13 cellular contexts compared by ENCODE assay signal in the genomic region with DNA sequence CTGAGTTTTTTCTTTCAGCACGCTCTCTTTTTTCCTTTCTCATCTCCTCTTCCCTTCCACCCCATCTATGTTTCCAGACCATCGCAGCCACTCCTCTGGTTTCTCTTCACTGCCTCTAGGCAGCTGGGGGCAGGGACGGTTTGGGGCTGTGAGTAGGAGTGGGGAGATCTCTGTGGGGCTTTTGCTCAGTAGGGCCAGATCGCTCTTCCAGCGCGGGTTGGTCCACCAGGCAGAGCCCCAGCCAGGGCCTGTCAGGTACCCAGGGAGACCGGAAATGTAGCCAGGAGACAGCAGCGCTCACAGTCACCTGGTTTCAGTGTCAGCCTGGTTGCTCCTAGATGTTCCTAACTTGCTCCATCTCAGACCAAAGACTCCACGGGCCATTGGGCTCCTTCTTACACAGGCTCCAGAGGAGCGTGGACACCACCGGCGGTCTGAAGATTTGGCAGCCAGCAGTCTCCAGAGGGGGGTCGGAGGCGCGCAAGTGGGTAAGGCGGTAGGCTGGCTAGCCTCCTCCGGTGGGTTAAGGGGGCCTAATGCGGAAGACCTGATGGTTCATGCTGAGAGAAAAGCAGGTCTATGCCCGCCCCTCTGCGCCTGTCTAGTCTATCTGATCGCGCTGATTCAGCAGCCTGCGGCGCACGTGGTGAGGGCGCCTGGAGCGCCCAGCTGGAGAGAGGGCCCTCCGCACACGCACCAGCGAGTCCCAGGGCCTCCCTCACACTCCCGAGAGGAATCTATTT. TPM values are rescaled to one million over a fixed set of nuclear protein-coding genes. Genes with fewer than 3 reads are reported as not detected.
DNase-seq lines count a peak whose midpoint lies in the region; ATAC-seq, FAIRE-seq and TF ChIP-seq lines count a peak whose summit lies in the region.
"Had no signal": no experiment of that assay in that cellular context is flagged by ENCODE, and none has a peak within 500 bp of the region (broad histone marks: within the 10 kb centered on the region; RNA-seq: fewer than 3 reads in every experiment).

No MANE protein-coding gene starts in this region.

- H3K9ac ChIP-seq in H1 (replicated peaks in 1 of 4; ENCODE audit: extremely low read depth in 1 of 4, low read depth in 3 of 4, low read length in 3 of 4), result no peak overlapping the region
- H3K9ac ChIP-seq: KMS-11 had no signal

- TF ChIP-seq RAD21 in H1 (IDR thresholded peaks at IDR 0.05 in 1 of 2, conservative IDR thresholded peaks at IDR 0.05 in 1 of 2; ENCODE audit: low read depth in 2 of 2, low read length in 2 of 2), result no peak

- in situ Hi-C loops in HAP-1 (cut with MboI; ENCODE audit: low sequenced_read_pairs), result no loop called here

- 5% methylated on average over 31 of the region's 31 CpGs; no CpG with 5 or more reads in 1 of the 2 experiments for WGBS in H1 (ENCODE audit: extremely low coverage in 1 of 2, insufficient coverage in 1 of 2, insufficient read length in 1 of 2, insufficient replicate concordance in 2 of 2, low coverage in 1 of 2, low lambda C conversion rate in 2 of 2, missing lambda C conversion rate in 1 of 2), 2 experiments

- no peak for TF ChIP-seq CTCF in H1 (IDR thresholded peaks at IDR 0.05; ENCODE audit: control extremely low read depth in 1 of 3, insufficient read depth in 1 of 3, low read depth in 1 of 3, low read length in 3 of 3)

- TF ChIP-seq EP300 in H1 (IDR thresholded peaks at IDR 0.05; ENCODE audit: borderline replicate concordance in 1 of 2, low read depth in 2 of 2, low read length in 2 of 2), result no peak

- no peak overlapping the region for H3K27ac ChIP-seq in H1 (ENCODE audit: low read depth, low read length)
- no peak overlapping the region for H3K27ac ChIP-seq in CD4-positive, alpha-beta memory T cell (ENCODE audit: low read depth, low read length)
- H3K27ac ChIP-seq: KMS-11, ovary had no signal

- H2AFZ ChIP-seq in H1 (ENCODE audit: low read length), result no peak overlapping the region

- peaks cover 20 to 38% (median 29%) of the 10 kb centered on the region in 4 donors for H3K4me1 Mint-ChIP-seq in naive thymus-derived CD8-positive, alpha-beta T cell
- peaks cover 22 to 45% (median 32%) of the 10 kb centered on the region in 4 donors for H3K4me1 Mint-ChIP-seq in CD4-positive, alpha-beta memory T cell

- POLR2A ChIA-PET in H1 (lab: Charles Lee; ENCODE audit: partially characterized antibody), result interaction anchor here (1.2 kb wide), 1 partner anchor 81 kb away, joined by 3 read pairs; no protein-coding TSS in a partner anchor
- POLR2A ChIA-PET in naive thymus-derived CD8-positive, alpha-beta T cell (lab: Charles Lee), result no interaction called here
- POLR2A ChIA-PET in CD4-positive, alpha-beta memory T cell (lab: Charles Lee; ENCODE audit: partially characterized antibody), result no interaction called here

- no peak overlapping the region for H4K91ac ChIP-seq in H1 (replicated peaks; ENCODE audit: insufficient read length, low read length)

- peak overlapping the region in 7 of 10 donors; percentile 25 to 91 (median 54) for H3K4me3 Mint-ChIP-seq in naive thymus-derived CD8-positive, alpha-beta T cell
- H3K4me3 Mint-ChIP-seq in CD4-positive, alpha-beta memory T cell, result peak overlapping the region in 2 of 8 donors; percentile 21 to 42

- H3K27me3 Mint-ChIP-seq in naive thymus-derived CD8-positive, alpha-beta T cell, result peaks cover 55 to 81% (median 70%) of the 10 kb centered on the region in 5 donors
- peaks cover 57 to 67% of the 10 kb centered on the region in 2 donors for H3K27me3 Mint-ChIP-seq in CD4-positive, alpha-beta memory T cell

- H3K4me1 ChIP-seq in H1 (replicated peaks in 1 of 4; ENCODE audit: control insufficient read depth in 3 of 4, insufficient read depth in 4 of 4, low read length in 3 of 4), result peaks cover 0 to 28% (median 19%) of the 10 kb centered on the region in 4 experiments; a peak in 6 of 7 replicates
- H3K4me1 ChIP-seq in CD4-positive, alpha-beta memory T cell (ENCODE audit: insufficient read depth, low read length), result peaks cover 19% of the 10 kb centered on the region
- peaks cover 3% of the 10 kb centered on the region; the same call in 1 of the 2 replicates for H3K4me1 ChIP-seq in HAP-1

- H2BK120ac ChIP-seq in H1 (replicated peaks; ENCODE audit: low read depth, low read length), result no peak overlapping the region

- H2BK5ac ChIP-seq in H1 (ENCODE audit: low read depth, low read length), result no peak overlapping the region

- H3K79me1 ChIP-seq in H1 (ENCODE audit: low read depth, low read length), result no peaks in the 10 kb centered on the region

- peaks cover 14 to 24% of the 10 kb centered on the region in 2 experiments for H4K20me1 ChIP-seq in H1 (replicated peaks in 1 of 2; ENCODE audit: control insufficient read depth in 1 of 2, insufficient read depth in 2 of 2, low read length in 2 of 2)

- no peak overlapping the region for H3K4ac ChIP-seq in H1 (replicated peaks; ENCODE audit: insufficient read length, low read depth, low read length)

- TF ChIP-seq POLR2A in H1 (IDR thresholded peaks at IDR 0.05; ENCODE audit: control extremely low read depth in 1 of 2, low read depth in 2 of 2, low read length in 2 of 2), result no peak

- peak overlapping the region; percentile 65 to 67 for H3K4me2 ChIP-seq in H1 (ENCODE audit: insufficient read depth in 1 of 2, low read depth in 2 of 2, low read length in 2 of 2)
- H3K4me2 ChIP-seq: KMS-11 had no signal

- H4K5ac ChIP-seq in H1 (ENCODE audit: insufficient read length, low read depth, low read length), result no peak overlapping the region

- H3K79me2 ChIP-seq in H1 (ENCODE audit: control insufficient read depth in 1 of 2, insufficient read depth in 2 of 2, low read length in 2 of 2), result no peaks in the 10 kb centered on the region

- CTCF ChIA-PET in H1 (lab: Charles Lee; ENCODE audit: partially characterized antibody), result interaction anchor here (1.2 to 1.5 kb wide), 3 partner anchors 21 to 95 kb away, joined by 3 read pairs; no protein-coding TSS in a partner anchor
- CTCF ChIA-PET in CD4-positive, alpha-beta memory T cell (lab: Charles Lee; ENCODE audit: partially characterized antibody), result no interaction called here

- no peak overlapping the region for H3K14ac ChIP-seq in H1 (ENCODE audit: insufficient read length)

- ATAC-seq in naive thymus-derived CD8-positive, alpha-beta T cell, result peak in 1 of 2 donors; percentile 36
- no peak for ATAC-seq in GM18858 (IDR thresholded peaks at IDR 0.05; ENCODE audit: unreplicated experiment)

- H3K36me3 ChIP-seq in H1 (ENCODE audit: control insufficient read depth in 2 of 4, insufficient read depth in 4 of 4, low read length in 3 of 4), result no peaks in the 10 kb centered on the region; a peak in 1 of 8 replicates
- no peaks in the 10 kb centered on the region for H3K36me3 ChIP-seq in CD4-positive, alpha-beta memory T cell (ENCODE audit: insufficient read depth, low read length)
- no peaks in the 10 kb centered on the region for H3K36me3 ChIP-seq in HAP-1 (replicated peaks)
- H3K36me3 ChIP-seq: ovary had no signal

- H3K27me3 ChIP-seq in H1 (replicated peaks in 1 of 4; ENCODE audit: control insufficient read depth in 3 of 4, extremely low read depth in 1 of 4, insufficient read depth in 3 of 4, low read length in 3 of 4), result peaks cover 66 to 73% (median 70%) of the 10 kb centered on the region in 4 experiments
- peaks cover 24% of the 10 kb centered on the region for H3K27me3 ChIP-seq in CD4-positive, alpha-beta memory T cell (ENCODE audit: insufficient read depth, low read length)
- peaks cover 8% of the 10 kb centered on the region for H3K27me3 ChIP-seq in HAP-1 (ENCODE audit: low read depth)
- H3K27me3 ChIP-seq: ovary had no signal

- H3K56ac ChIP-seq in H1 (replicated peaks; ENCODE audit: insufficient read length, low read depth, low read length), result no peak overlapping the region

- no peak overlapping the region for H2BK15ac ChIP-seq in H1 (ENCODE audit: low read length)

- H3K36me3 Mint-ChIP-seq in naive thymus-derived CD8-positive, alpha-beta T cell, result no peaks in the 10 kb centered on the region
- H3K36me3 Mint-ChIP-seq in CD4-positive, alpha-beta memory T cell, result no peaks in the 10 kb centered on the region

- H2AK5ac ChIP-seq in H1 (ENCODE audit: low read depth, low read length), result no peak overlapping the region

- peak overlapping the region in 1 of 10 donors; percentile 71 for H3K27ac Mint-ChIP-seq in naive thymus-derived CD8-positive, alpha-beta T cell
- H3K27ac Mint-ChIP-seq in CD4-positive, alpha-beta memory T cell, result no peak overlapping the region

- intact Hi-C loops in CD4-positive, alpha-beta memory T cell (cut with micrococcal nuclease), result no loop called here

- peak; percentile 69 for DNase-seq in COR-L47 (lab: John Stamatoyannopoulos, UW)
- DNase-seq in NCI-H748 (lab: John Stamatoyannopoulos, UW; ENCODE audit: unreplicated experiment), result peak; percentile 79
- peak in 1 of 2 experiments; percentile 55 for DNase-seq in H1 (ENCODE audit: low read depth in 1 of 2, low spot score in 2 of 2)
- no peak for DNase-seq in naive thymus-derived CD8-positive, alpha-beta T cell
- no peak for DNase-seq in CD4-positive, alpha-beta memory T cell
- no peak for DNase-seq in OCI-M1 (lab: John Stamatoyannopoulos, UW)
- DNase-seq in HAP-1 (ENCODE audit: low spot score in 2 of 2), result no peak
- DNase-seq: amniotic stem cell, hippocampal formation, ovary had no signal

- H3K23ac ChIP-seq in H1 (ENCODE audit: insufficient read length), result no peak overlapping the region

- peaks cover 0 to 3% (median 0%) of the 10 kb centered on the region in 9 donors for H3K9me3 Mint-ChIP-seq in naive thymus-derived CD8-positive, alpha-beta T cell
- no peaks in the 10 kb centered on the region for H3K9me3 Mint-ChIP-seq in CD4-positive, alpha-beta memory T cell

- H3K23me2 ChIP-seq in H1 (ENCODE audit: low read depth, low read length), result peaks cover 9% of the 10 kb centered on the region; the same call in 1 of the 2 replicates

- H2BK12ac ChIP-seq in H1 (ENCODE audit: low read depth, low read length), result no peak overlapping the region

- no peak overlapping the region for H3K18ac ChIP-seq in H1 (ENCODE audit: extremely low read depth, low read length)

- H3K4me3 ChIP-seq in H1 (ENCODE audit: extremely low read depth in 1 of 4, insufficient read depth in 2 of 4, low read depth in 3 of 4, low read length in 4 of 4) (peak overlapping the region in 3 of 4 experiments; percentile 15 to 50 (median 26); a peak in 4 of 8 replicates), HAP-1 (no peak overlapping the region)
- no peak overlapping the region for H3K4me3 ChIP-seq in CD4-positive, alpha-beta memory T cell (ENCODE audit: low read length in 2 of 2)
- H3K4me3 ChIP-seq: ovary had no signal

- no peak overlapping the region for H2BK20ac ChIP-seq in H1 (ENCODE audit: low read length)

- no peak for FAIRE-seq in H1 (lab: Jason Lieb, UNC)
- FAIRE-seq: D721Med had no signal

- no peak overlapping the region; the same call in 1 of the 2 replicates for H4K8ac ChIP-seq in H1 (ENCODE audit: extremely low read depth, insufficient read depth, low read length)

- no peaks in the 10 kb centered on the region for H3K9me3 ChIP-seq in H1 (ENCODE audit: insufficient read depth in 2 of 2, low read depth in 1 of 2, low read length in 1 of 2)
- no peaks in the 10 kb centered on the region for H3K9me3 ChIP-seq in CD4-positive, alpha-beta memory T cell (ENCODE audit: control insufficient read depth in 1 of 2, low read length in 2 of 2)
- H3K9me3 ChIP-seq in HAP-1, result no peaks in the 10 kb centered on the region
- H3K9me3 ChIP-seq: ovary had no signal

RNA-seq across cellular contexts. Expression of a gene that starts 1.8 kb away (rescaled TPM):
- not detected in 2 replicates for total RNA-seq in H1 (2021; fragmentation: NEBNext Ultra II Directional; extraction: Animal tissue kit (Norgen Biotek cat#: 25700))
- polyA plus RNA-seq in H1 (2011; rRNA removed), result not detected in 2 replicates
- polyA plus RNA-seq in H1 (2011; cell fraction: cytosol; rRNA removed), result not detected
- polyA plus RNA-seq in H1 (2011; cell fraction: nucleus; rRNA removed), result not detected
- not detected in 4 replicates for polyA plus RNA-seq in H1 (2012, experiment 1 of 2)
- not detected for polyA plus RNA-seq in H1 (2012, experiment 2 of 2)
- polyA plus RNA-seq in H1 (2013, experiment 1 of 2), result not detected
- not detected for polyA plus RNA-seq in H1 (2013, experiment 2 of 2)
- not detected in 2 replicates for polyA minus RNA-seq in H1 (2011; rRNA and poly(A)+ RNA removed)
- not detected for polyA minus RNA-seq in H1 (2011; cell fraction: cytosol; rRNA and poly(A)+ RNA removed)
- not detected for polyA minus RNA-seq in H1 (2011; cell fraction: nucleus; rRNA and poly(A)+ RNA removed)
- total RNA-seq in naive thymus-derived CD8-positive, alpha-beta T cell, result not detected
- not detected for polyA plus RNA-seq in naive thymus-derived CD8-positive, alpha-beta T cell
- total RNA-seq in CD4-positive, alpha-beta memory T cell, result under 1 TPM; 0.06 TPM
- polyA plus RNA-seq in CD4-positive, alpha-beta memory T cell, result not detected

Comparison
In these comparisons a context has a peak if more than half of its experiments do, and no peak if none do; other contexts are left out.
1. DNase-seq: peak in COR-L47 (single experiment) and NCI-H748 (single experiment); none in naive thymus-derived CD8-positive, alpha-beta T cell (0 of 10), CD4-positive, alpha-beta memory T cell (0 of 5), OCI-M1 (single experiment) and HAP-1 (0 of 2).
2. H3K4me3 ChIP-seq: peak in H1 (3 of 4); none in CD4-positive, alpha-beta memory T cell (0 of 2) and HAP-1 (single experiment).